Comparison of ENCODE assay signal across 9 cellular contexts in genomic region chr14:70808023-70808401, GRCh38. TPM values are rescaled to one million over a fixed set of nuclear protein-coding genes. Genes with fewer than 3 reads are reported as not detected.
DNase-seq lines count a peak whose midpoint lies in the region; ATAC-seq and TF ChIP-seq lines count a peak whose summit lies in the region.
"Had no signal": no experiment of that assay in that cellular context is flagged by ENCODE, and none has a peak within 500 bp of the region (broad histone marks: within the 10 kb centered on the region; RNA-seq: fewer than 3 reads in every experiment).

No MANE protein-coding gene starts in this region.

- no peaks in the 10 kb centered on the region for H3K36me3 Mint-ChIP-seq in memory B cell

- peak overlapping the region; percentile 87 for H3K4me3 Mint-ChIP-seq in memory B cell

- TF ChIP-seq CTCF in left ventricle myocardium inferior (IDR thresholded peaks at IDR 0.05; ENCODE audit: borderline replicate concordance) (no peak), astrocyte of the cerebellum (IDR thresholded peaks at IDR 0.05; ENCODE audit: low read depth, low read length, missing control alignments) (no peak)

- H3K4me1 ChIP-seq in left ventricle myocardium inferior (peaks cover 16% of the 10 kb centered on the region), SJSA1 (replicated peaks) (peaks cover 9% of the 10 kb centered on the region)

- H3K36me3 ChIP-seq in left ventricle myocardium inferior (no peaks in the 10 kb centered on the region), SJSA1 (peaks cover 2% of the 10 kb centered on the region; the same call in 1 of the 2 replicates)

- in situ Hi-C loops in astrocyte of the cerebellum (cut with HindIII; ENCODE audit: low sequenced_read_pairs): no loop called here

- H3K27ac ChIP-seq in left ventricle myocardium inferior (replicated peaks) (no peak overlapping the region), SJSA1 (no peak overlapping the region)
- H3K27ac ChIP-seq: foreskin keratinocyte had no signal

- peak overlapping the region; percentile 81 for H3K27ac Mint-ChIP-seq in memory B cell

- DNase-seq in left ventricle myocardium inferior (no peak), left ventricle myocardium superior (no peak), SJSA1 (ENCODE audit: low read depth in 1 of 2, low spot score in 2 of 2) (no peak), astrocyte of the cerebellum (ENCODE audit: low read depth) (no peak), memory B cell (ENCODE audit: low spot score in 2 of 2) (peak in 1 of 2 donors; percentile 39), NCI-H1048 (lab: John Stamatoyannopoulos, UW) (no peak)
- DNase-seq in stimulated activated naive CD8-positive, alpha-beta T cell treated with anti-CD3 and anti-CD28 coated beads, Interleukin-15, Interleukin-2, amounts not matched to agents 100 U/mL and 50 U/mL, for 24 hours: peak; percentile 54

- H3K27me3 ChIP-seq in left ventricle myocardium inferior (ENCODE audit: low read depth) (peaks cover 46% of the 10 kb centered on the region), SJSA1 (replicated peaks) (peaks cover 8% of the 10 kb centered on the region)
- H3K27me3 ChIP-seq: foreskin keratinocyte had no signal

- H3K9me3 ChIP-seq in left ventricle myocardium inferior (replicated peaks) (no peaks in the 10 kb centered on the region), SJSA1 (replicated peaks) (no peaks in the 10 kb centered on the region)

- no peaks in the 10 kb centered on the region for H3K9me3 Mint-ChIP-seq in memory B cell

- no peak for ATAC-seq in left ventricle myocardium superior
- peak; percentile 38 for ATAC-seq in memory B cell (ENCODE audit: low read depth)
- ATAC-seq in stimulated activated naive CD8-positive, alpha-beta T cell treated with anti-CD3 and anti-CD28 coated beads, Interleukin-15, Interleukin-2, amounts not matched to agents 100 U/mL and 50 U/mL, for 24 hours: peak; percentile 30
- no peak for ATAC-seq in HG03378 (IDR thresholded peaks at IDR 0.05; ENCODE audit: unreplicated experiment)
- ATAC-seq: foreskin keratinocyte had no signal

- H3K27me3 Mint-ChIP-seq in memory B cell: no peaks in the 10 kb centered on the region

- H3K4me1 Mint-ChIP-seq in memory B cell: peaks cover 18% of the 10 kb centered on the region

- H3K4me3 ChIP-seq in left ventricle myocardium inferior (peak overlapping the region; percentile 83), SJSA1 (peak overlapping the region; percentile 77), astrocyte of the cerebellum (ENCODE audit: low read depth, low read length) (peak overlapping the region; percentile 62)

- intact Hi-C loops in left ventricle myocardium inferior (cut with micrococcal nuclease): no loop called here
- intact Hi-C loops in left ventricle myocardium superior (cut with micrococcal nuclease): no loop called here

RNA-seq across cellular contexts. Expression of gene MAP3K9, which starts 1.3 kb away (rescaled TPM):
- total RNA-seq in left ventricle myocardium inferior (1.9 TPM), left ventricle myocardium superior (1.6 TPM)
- total RNA-seq in SJSA1 (2014; rRNA removed; shearing (Covaris generic)): 0.22 and 0.68 TPM in 2 replicates

Comparison
In these comparisons a context has a peak if more than half of its experiments do, and no peak if none do; other contexts are left out.
1. ATAC-seq: peak in memory B cell (single experiment) and stimulated activated naive CD8-positive, alpha-beta T cell treated with anti-CD3 and anti-CD28 coated beads, Interleukin-15, Interleukin-2, amounts not matched to agents 100 U/mL and 50 U/mL, for 24 hours (single experiment); none in left ventricle myocardium superior (single experiment) and HG03378 (single experiment).
2. Peak in every context shown above with its lines, with median percentiles within 50 percentile points of each other: H3K4me3 ChIP-seq.